ENCODE assay signal across 8 cellular contexts in genomic region chr11:9573054-9573774, GRCh38. TPM values are rescaled to one million over a fixed set of nuclear protein-coding genes. Genes with fewer than 3 reads are reported as not detected.
DNase-seq lines count a peak whose midpoint lies in the region; ATAC-seq and TF ChIP-seq lines count a peak whose summit lies in the region.

TSS of gene WEE1 (plus strand) at chr11:9573670. CDS start at chr11:9573934, 264 bp downstream.

- peaks cover 46% of the 10 kb centered on the region for H3K79me2 ChIP-seq in osteoblast (ENCODE audit: insufficient read depth, low read length)

- peaks cover 24% of the 10 kb centered on the region for H3K4me1 Mint-ChIP-seq in activated naive CD8-positive, alpha-beta T cell (ENCODE audit: low read depth)
- H3K4me1 Mint-ChIP-seq in glutamatergic neuron (ENCODE audit: low read depth, unreplicated experiment) = no peaks in the 10 kb centered on the region

- intact Hi-C loops in testis (cut with DNase I; ENCODE audit: low total_unique reads) = no loop called here

- peak within 1 kb of the TSS; percentile 92 for H3K4me3 Mint-ChIP-seq in activated naive CD8-positive, alpha-beta T cell
- H3K4me3 Mint-ChIP-seq in glutamatergic neuron (ENCODE audit: unreplicated experiment) = peak within 1 kb of the TSS; percentile 86

- H3K36me3 Mint-ChIP-seq in activated naive CD8-positive, alpha-beta T cell = peaks cover 11% of the 10 kb centered on the region
- no peaks in the 10 kb centered on the region for H3K36me3 Mint-ChIP-seq in glutamatergic neuron (ENCODE audit: unreplicated experiment)

- WGBS in testis, 2 donors = 0 to 1% methylated on average over 24 to 51 of the region's 73 CpGs

- H3K27me3 ChIP-seq in osteoblast (ENCODE audit: insufficient read depth, low read length) = no peaks in the 10 kb centered on the region
- no peaks in the 10 kb centered on the region for H3K27me3 ChIP-seq in testis

- no peaks in the 10 kb centered on the region for H3K9me3 Mint-ChIP-seq in activated naive CD8-positive, alpha-beta T cell (ENCODE audit: low read depth)
- no peaks in the 10 kb centered on the region for H3K9me3 Mint-ChIP-seq in glutamatergic neuron (ENCODE audit: unreplicated experiment)

- DNase-seq in GM12864 (ENCODE audit: low read depth) = peak; percentile 91
- DNase-seq in NCI-H1105 treated with DMSO at 0.1 percent for 48 hours (lab: John Stamatoyannopoulos, UW) = peak; percentile 97
- DNase-seq in SKM-1 treated with dmso at 0.1 percent for 144 hours (lab: John Stamatoyannopoulos, UW; ENCODE audit: unreplicated experiment) = peak; percentile 96
- peak; percentile 94 for DNase-seq in glutamatergic neuron
- DNase-seq in osteoblast (ENCODE audit: insufficient read length, low spot score, missing footprints) = peak; percentile 97
- DNase-seq in testis = peak; percentile 96

- ATAC-seq in HG02678 (IDR thresholded peaks at IDR 0.05; ENCODE audit: unreplicated experiment) = peak; percentile 88

- H3K4me2 ChIP-seq in osteoblast (ENCODE audit: insufficient read depth, low read length) = peak within 1 kb of the TSS; percentile 100

- H3K36me3 ChIP-seq in osteoblast (ENCODE audit: insufficient read depth, low read length) (peaks cover 17% of the 10 kb centered on the region), testis (ENCODE audit: low read depth, missing control alignments) (no peaks in the 10 kb centered on the region)

- no peaks in the 10 kb centered on the region for H4K20me1 ChIP-seq in osteoblast (ENCODE audit: insufficient read depth, low read length)

- peak within 1 kb of the TSS; percentile 96 for H3K27ac ChIP-seq in osteoblast (ENCODE audit: low read depth, low read length)
- peak within 1 kb of the TSS; percentile 86 to 88 for H3K27ac ChIP-seq in testis

- peaks cover 45% of the 10 kb centered on the region for H3K4me1 ChIP-seq in osteoblast (ENCODE audit: insufficient read depth, low read length)
- peaks cover 12% of the 10 kb centered on the region for H3K4me1 ChIP-seq in testis

- H3K4me3 ChIP-seq in GM12864 (ENCODE audit: low read depth, low read length) = peak within 1 kb of the TSS; percentile 88
- peak within 1 kb of the TSS; percentile 90 for H3K4me3 ChIP-seq in osteoblast (ENCODE audit: insufficient read depth, low read length)
- H3K4me3 ChIP-seq in testis = peak within 1 kb of the TSS; percentile 74 to 77

- H3K27ac Mint-ChIP-seq in activated naive CD8-positive, alpha-beta T cell = peak within 1 kb of the TSS; percentile 58
- H3K27ac Mint-ChIP-seq in glutamatergic neuron (ENCODE audit: unreplicated experiment) = no peak within 1 kb of the TSS

- H3K9me3 ChIP-seq in osteoblast (ENCODE audit: low read depth, low read length) (no peaks in the 10 kb centered on the region), testis (no peaks in the 10 kb centered on the region)

- no peak for TF ChIP-seq CTCF in GM12864 (IDR thresholded peaks at IDR 0.05; ENCODE audit: low read depth, low read length, missing control alignments)
- TF ChIP-seq CTCF in glutamatergic neuron (IDR thresholded peaks at IDR 0.05; ENCODE audit: partially characterized antibody, unreplicated experiment) = no peak
- TF ChIP-seq CTCF in osteoblast (IDR thresholded peaks at IDR 0.05; ENCODE audit: extremely low read depth, low read depth, low read length) = no peak
- TF ChIP-seq CTCF in testis (IDR thresholded peaks at IDR 0.05) = no peak

- H3K27me3 Mint-ChIP-seq in activated naive CD8-positive, alpha-beta T cell = peaks cover 8% of the 10 kb centered on the region
- peaks cover 8% of the 10 kb centered on the region for H3K27me3 Mint-ChIP-seq in glutamatergic neuron (ENCODE audit: unreplicated experiment)

- peak within 1 kb of the TSS; percentile 81 for H2AFZ ChIP-seq in osteoblast (ENCODE audit: low read length)

- TF ChIP-seq POLR2A in testis (IDR thresholded peaks at IDR 0.05) = no peak

RNA-seq across cellular contexts. Expression of gene WEE1, which starts in this region (rescaled TPM):
- total RNA-seq in glutamatergic neuron (ENCODE audit: unreplicated experiment) (10.2 TPM), osteoblast (28.3 and 32.2 TPM in 2 replicates), testis (10 to 100 TPM; 34.3 to 59.8 TPM)
- 100 TPM for polyA plus RNA-seq in testis (ENCODE audit: insufficient read depth, low read depth, low replicate concordance)

Comparison
In these comparisons a context has a peak if more than half of its experiments do, and no peak if none do; other contexts are left out.
1. Peak in every context shown above with its lines: DNase-seq, ATAC-seq, H3K4me3 ChIP-seq and H3K27ac ChIP-seq.